In genomic region chr7:105887569-105888199, GRCh38 we compare ENCODE assay signal across 22 cellular contexts. TPM values are rescaled to one million over a fixed set of nuclear protein-coding genes. Genes with fewer than 3 reads are reported as not detected.
DNase-seq lines count a peak whose midpoint lies in the region; ATAC-seq and TF ChIP-seq lines count a peak whose summit lies in the region.
"Had no signal": no experiment of that assay in that cellular context is flagged by ENCODE, and none has a peak within 500 bp of the region (broad histone marks: within the 10 kb centered on the region; RNA-seq: fewer than 3 reads in every experiment).

No MANE protein-coding gene starts in this region.

- H3K9me3 Mint-ChIP-seq in CD4-positive, alpha-beta memory T cell: no peaks in the 10 kb centered on the region
- H3K9me3 Mint-ChIP-seq: activated CD4-positive, alpha-beta memory T cell treated with anti-CD3 and anti-CD28 coated beads, Interleukin-2, amount 10 ng/mL, durations not matched to agents 7 days and 5 days had no signal

- no peak for ATAC-seq in mucosa of descending colon
- ATAC-seq in HG03135 (IDR thresholded peaks at IDR 0.05; ENCODE audit: unreplicated experiment): no peak
- ATAC-seq: foreskin keratinocyte, GM12878 had no signal

- H3K27ac ChIP-seq in CD4-positive, alpha-beta memory T cell (ENCODE audit: low read depth, low read length): no peak overlapping the region
- H3K27ac ChIP-seq: dorsolateral prefrontal cortex, foreskin keratinocyte, KMS-11, uterus had no signal

- no peak overlapping the region for H3K4me3 ChIP-seq in mucosa of descending colon
- H3K4me3 ChIP-seq in CD4-positive, alpha-beta memory T cell (ENCODE audit: low read length in 2 of 2): no peak overlapping the region
- H3K4me3 ChIP-seq: dorsolateral prefrontal cortex, GM12878, lung, uterus had no signal

- no peaks in the 10 kb centered on the region for H3K9me3 ChIP-seq in mucosa of descending colon
- no peaks in the 10 kb centered on the region for H3K9me3 ChIP-seq in CD4-positive, alpha-beta memory T cell (ENCODE audit: control insufficient read depth in 1 of 2, low read length in 2 of 2)
- H3K9me3 ChIP-seq: uterus had no signal

- H3K36me3 Mint-ChIP-seq in CD4-positive, alpha-beta memory T cell: peaks cover 0 to 3% of the 10 kb centered on the region in 2 donors

- H3K27me3 Mint-ChIP-seq in CD4-positive, alpha-beta memory T cell: no peaks in the 10 kb centered on the region
- H3K27me3 Mint-ChIP-seq: activated B cell treated with CpG ODN at 0.5 μM for 24 hours had no signal

- POLR2A ChIA-PET in CD4-positive, alpha-beta memory T cell (lab: Charles Lee; ENCODE audit: partially characterized antibody): interaction anchor here (1.2 to 1.6 kb wide), 2 partner anchors 10 to 11 kb away, joined by 3 read pairs; no protein-coding TSS in a partner anchor

- peak overlapping the region in 1 of 7 donors; percentile 2 for H3K27ac Mint-ChIP-seq in CD4-positive, alpha-beta memory T cell
- H3K27ac Mint-ChIP-seq: activated B cell treated with CpG ODN at 0.5 μM for 24 hours; activated CD4-positive, alpha-beta memory T cell treated with anti-CD3 and anti-CD28 coated beads, Interleukin-2, amount 10 ng/mL, durations not matched to agents 7 days and 5 days had no signal

- no peaks in the 10 kb centered on the region for H3K36me3 ChIP-seq in mucosa of descending colon (ENCODE audit: low read depth)
- H3K36me3 ChIP-seq in CD4-positive, alpha-beta memory T cell (ENCODE audit: insufficient read depth, low read length): no peaks in the 10 kb centered on the region
- H3K36me3 ChIP-seq: uterus had no signal

- intact Hi-C loops in mucosa of descending colon (cut with DNase I, micrococcal nuclease): no loop called here
- intact Hi-C loops in CD4-positive, alpha-beta memory T cell (cut with micrococcal nuclease): no loop called here

- no peak for TF ChIP-seq CTCF in mucosa of descending colon (IDR thresholded peaks at IDR 0.05)

- DNase-seq in NCI-H1436 (lab: John Stamatoyannopoulos, UW): peak; percentile 18
- no peak for DNase-seq in NCI-H1436 treated with DMSO at 0.1 percent for 48 hours (lab: John Stamatoyannopoulos, UW)
- DNase-seq in COLO668 (lab: John Stamatoyannopoulos, UW; ENCODE audit: unreplicated experiment): peak; percentile 38
- DNase-seq in NCI-H2171 treated with DMSO at 0.1 percent for 48 hours (lab: John Stamatoyannopoulos, UW): peak; percentile 74
- peak in 2 of 3 donors; percentile 39 to 58 for DNase-seq in mucosa of descending colon
- DNase-seq in CD4-positive, alpha-beta memory T cell: no peak
- DNase-seq in GM19238 (ENCODE audit: insufficient read length, low spot score): no peak
- DNase-seq: activated B cell treated with CpG ODN at 0.5 μM for 24 hours; activated CD4-positive, alpha-beta memory T cell treated with anti-CD3 and anti-CD28 coated beads, Interleukin-2, amount 10 ng/mL, durations not matched to agents 7 days and 5 days; activated naive CD4-positive, alpha-beta T cell treated with Interleukin-2 at 50 U/mL for 16 hours; activated T-cell treated with anti-CD3 and anti-CD28 coated beads, Interleukin-2, amount 50 U/mL, for 1 hour; central memory CD4-positive, alpha-beta T cell; dorsolateral prefrontal cortex; foreskin keratinocyte; MV-4-11; NCI-H226; RPMI8226; uterus had no signal

- H3K4me1 Mint-ChIP-seq in CD4-positive, alpha-beta memory T cell: peaks cover 20 to 51% (median 35%) of the 10 kb centered on the region in 4 donors
- H3K4me1 Mint-ChIP-seq: activated B cell treated with CpG ODN at 0.5 μM for 24 hours had no signal

- CTCF ChIA-PET in CD4-positive, alpha-beta memory T cell (lab: Charles Lee; ENCODE audit: partially characterized antibody): interaction anchor here (0.8 to 2.3 kb wide), 5 partner anchors 9 to 231 kb away, joined by 3 to 11 read pairs (median 8); no protein-coding TSS in a partner anchor

- H3K4me3 Mint-ChIP-seq in CD4-positive, alpha-beta memory T cell: no peak overlapping the region
- H3K4me3 Mint-ChIP-seq: activated B cell treated with CpG ODN at 0.5 μM for 24 hours; activated CD4-positive, alpha-beta memory T cell treated with anti-CD3 and anti-CD28 coated beads, Interleukin-2, amount 10 ng/mL, durations not matched to agents 7 days and 5 days had no signal

- H3K4me1 ChIP-seq in mucosa of descending colon (ENCODE audit: low read depth): no peaks in the 10 kb centered on the region
- H3K4me1 ChIP-seq in CD4-positive, alpha-beta memory T cell (ENCODE audit: insufficient read depth, low read length): peaks cover 28% of the 10 kb centered on the region
- H3K4me1 ChIP-seq: uterus had no signal

- no peaks in the 10 kb centered on the region for H3K27me3 ChIP-seq in CD4-positive, alpha-beta memory T cell (ENCODE audit: insufficient read depth, low read length)
- H3K27me3 ChIP-seq: dorsolateral prefrontal cortex, foreskin keratinocyte, uterus had no signal

RNA-seq across cellular contexts. Expression of gene ATXN7L1, which starts 11.3 kb away (rescaled TPM):
- total RNA-seq in mucosa of descending colon: 10 to 100 TPM; 19.7 to 29.5 (median 26.0) TPM
- total RNA-seq in CD4-positive, alpha-beta memory T cell: 10 to 100 TPM; 60.4 to 62.2 TPM
- polyA plus RNA-seq in CD4-positive, alpha-beta memory T cell: 10 to 100 TPM in 1 of 2 donors, 1 to 10 TPM in 1; 8.7 to 24.8 TPM

Comparison
In these comparisons a context has a peak if more than half of its experiments do, and no peak if none do; other contexts are left out.
1. DNase-seq: peak in NCI-H1436 (single experiment), COLO668 (single experiment), NCI-H2171 treated with DMSO at 0.1 percent for 48 hours (single experiment) and mucosa of descending colon (2 of 3); none in NCI-H1436 treated with DMSO at 0.1 percent for 48 hours (single experiment), CD4-positive, alpha-beta memory T cell (0 of 5) and GM19238 (single experiment).